ENCODE assay signal across 19 cellular contexts in genomic region chr2:237680702-237681478, GRCh38.
"Had no signal": no experiment of that assay in that cellular context is flagged by ENCODE, and none has a peak within 500 bp of the region (broad histone marks: within the 10 kb centered on the region; RNA-seq: fewer than 3 reads in every experiment).

No MANE protein-coding gene starts in this region.

- ATAC-seq: activated T-cell treated with anti-CD3 and anti-CD28 coated beads, Interleukin-2, amount 50 U/mL, for 4 hours; body of pancreas; natural killer cell treated with Interleukin-12 subunit alpha and Interleukin-12 subunit beta and Interleukin-15 and Interleukin-18, amount 100 ng/mL, for 72 hours had no signal

- H3K27me3 ChIP-seq: adrenal gland, body of pancreas, SJSA1, stomach, vagina had no signal

- H3K4me3 ChIP-seq: adrenal gland, body of pancreas, lung, SJSA1, stomach, vagina had no signal

- H3K27ac ChIP-seq: adrenal gland, body of pancreas, SJSA1, vagina had no signal

- H3K9me3 ChIP-seq: adrenal gland, body of pancreas, SJSA1, stomach, vagina had no signal

- H3K36me3 ChIP-seq: adrenal gland, stomach, vagina had no signal

- FAIRE-seq: colon had no signal

- H3K4me1 ChIP-seq: body of pancreas had no signal

- DNase-seq: activated CD4-positive, alpha-beta T cell treated with anti-CD3 and anti-CD28 coated beads, Interleukin-2, amount 10 ng/mL, durations not matched to agents 24 days and 14 days; activated CD4-positive, CD25-positive, alpha-beta regulatory T cell; activated effector memory CD4-positive, alpha-beta T cell treated with anti-CD3 and anti-CD28 coated beads, Interleukin-2, amount 50 U/mL, for 16 hours; activated T-cell treated with anti-CD3 and anti-CD28 coated beads, Interleukin-2, amount 50 U/mL, for 4 hours; body of pancreas; caudate nucleus; effector CD4-positive, alpha-beta T cell; foreskin fibroblast; glutamatergic neuron; immature natural killer cell; occipital lobe; stimulated activated CD4-positive, alpha-beta T cell treated with anti-CD3 and anti-CD28 coated beads, Interleukin-1b, Interleukin-23, amount 100 ng/mL, for 48 hours; stomach had no signal
